ENCODE assay signal across 22 cellular contexts in genomic region chr12:44019118-44019517, GRCh38.
DNase-seq lines count a peak whose midpoint lies in the region; ATAC-seq, FAIRE-seq and TF ChIP-seq lines count a peak whose summit lies in the region.
"Had no signal": no experiment of that assay in that cellular context is flagged by ENCODE, and none has a peak within 500 bp of the region (broad histone marks: within the 10 kb centered on the region; RNA-seq: fewer than 3 reads in every experiment).

No MANE protein-coding gene starts in this region.

- H3K9me3 ChIP-seq in keratinocyte (ENCODE audit: control insufficient read depth, low read depth, low read length) = no peaks in the 10 kb centered on the region

- no peak for ATAC-seq in activated CD4-positive, alpha-beta T cell treated with anti-CD3 and anti-CD28 coated beads for 36 hours
- ATAC-seq in HG03025 (IDR thresholded peaks at IDR 0.05; ENCODE audit: low FRiP score, unreplicated experiment) (no peak), sciatic nerve (no peak)

- H3K27me3 Mint-ChIP-seq in activated CD4-positive, alpha-beta T cell treated with anti-CD3 and anti-CD28 coated beads, Interleukin-2, amount 10 ng/mL, durations not matched to agents 24 days and 14 days = peaks cover 3% of the 10 kb centered on the region
- no peaks in the 10 kb centered on the region for H3K27me3 Mint-ChIP-seq in activated CD4-positive, alpha-beta T cell treated with anti-CD3 and anti-CD28 coated beads for 36 hours
- H3K27me3 Mint-ChIP-seq: B cell had no signal

- CTCF ChIA-PET in activated CD4-positive, alpha-beta T cell treated with anti-CD3 and anti-CD28 coated beads for 36 hours (lab: Charles Lee) = no interaction called here

- no peak overlapping the region for H2AFZ ChIP-seq in keratinocyte (ENCODE audit: control insufficient read depth, low read length)

- H3K79me2 ChIP-seq in keratinocyte (ENCODE audit: control insufficient read depth, insufficient read depth, low read length) = no peaks in the 10 kb centered on the region

- H4K20me1 ChIP-seq in keratinocyte (ENCODE audit: control insufficient read depth, extremely low read depth, insufficient read depth, low read length) = no peaks in the 10 kb centered on the region

- peak; percentile 33 for DNase-seq in activated CD4-positive, alpha-beta T cell treated with anti-CD3 and anti-CD28 coated beads, Interleukin-2, amount 10 ng/mL, durations not matched to agents 24 days and 14 days
- DNase-seq in activated CD4-positive, alpha-beta T cell treated with anti-CD3 and anti-CD28 coated beads for 36 hours = no peak
- peak; percentile 43 for DNase-seq in epithelial cell of esophagus (ENCODE audit: low read depth)
- DNase-seq in keratinocyte (ENCODE audit: low read depth, low spot score) = no peak
- DNase-seq in OCI-M1 (lab: John Stamatoyannopoulos, UW) = no peak
- DNase-seq in retina = no peak
- no peak for DNase-seq in sciatic nerve (ENCODE audit: low spot score)
- DNase-seq: 8988T, DMS 273 treated with DMSO at 0.1 percent for 48 hours, DND-41, H9, IMR-90, NCI-H187, NCI-H2107, NCI-H345, NCI-H524 treated with DMSO at 0.1 percent for 48 hours, Right ventricle myocardium superior had no signal

- POLR2A ChIA-PET in activated CD4-positive, alpha-beta T cell treated with anti-CD3 and anti-CD28 coated beads for 36 hours (lab: Charles Lee) = no interaction called here

- no peaks in the 10 kb centered on the region for H3K27me3 ChIP-seq in keratinocyte (ENCODE audit: control insufficient read depth, extremely low read depth, insufficient read depth, low read length)

- no peaks in the 10 kb centered on the region for H3K4me1 Mint-ChIP-seq in activated CD4-positive, alpha-beta T cell treated with anti-CD3 and anti-CD28 coated beads, Interleukin-2, amount 10 ng/mL, durations not matched to agents 24 days and 14 days
- no peaks in the 10 kb centered on the region for H3K4me1 Mint-ChIP-seq in activated CD4-positive, alpha-beta T cell treated with anti-CD3 and anti-CD28 coated beads for 36 hours

- TF ChIP-seq CTCF in epithelial cell of esophagus (IDR thresholded peaks at IDR 0.05; ENCODE audit: insufficient read depth, low read depth, low read length, missing control alignments) (no peak), keratinocyte (optimal IDR thresholded peaks at IDR 0.05 in 1 of 3, IDR thresholded peaks at IDR 0.05 in 1 of 3, conservative IDR thresholded peaks at IDR 0.05 in 1 of 3; ENCODE audit: extremely low read depth in 1 of 3, insufficient read depth in 2 of 3, low read length in 3 of 3) (no peak)

- H3K9me1 ChIP-seq in keratinocyte (ENCODE audit: control insufficient read depth, extremely low read depth, insufficient read depth, low read length) = no peaks in the 10 kb centered on the region

- H3K4me3 Mint-ChIP-seq in activated CD4-positive, alpha-beta T cell treated with anti-CD3 and anti-CD28 coated beads, Interleukin-2, amount 10 ng/mL, durations not matched to agents 24 days and 14 days = no peak overlapping the region
- H3K4me3 Mint-ChIP-seq in activated CD4-positive, alpha-beta T cell treated with anti-CD3 and anti-CD28 coated beads for 36 hours = no peak overlapping the region
- H3K4me3 Mint-ChIP-seq: B cell, H9 had no signal

- H3K4me2 ChIP-seq in keratinocyte (ENCODE audit: control insufficient read depth, extremely low read depth, insufficient read depth, low read depth, low read length) = no peak overlapping the region

- H3K9ac ChIP-seq in keratinocyte (ENCODE audit: control insufficient read depth, extremely low read depth, insufficient read depth, low read length) = no peak overlapping the region

- H3K9me3 Mint-ChIP-seq in activated CD4-positive, alpha-beta T cell treated with anti-CD3 and anti-CD28 coated beads, Interleukin-2, amount 10 ng/mL, durations not matched to agents 24 days and 14 days = no peaks in the 10 kb centered on the region
- H3K9me3 Mint-ChIP-seq in activated CD4-positive, alpha-beta T cell treated with anti-CD3 and anti-CD28 coated beads for 36 hours (ENCODE audit: low read depth) = no peaks in the 10 kb centered on the region

- H3K4me3 ChIP-seq in epithelial cell of esophagus (ENCODE audit: low read length) = no peak overlapping the region
- no peak overlapping the region for H3K4me3 ChIP-seq in keratinocyte (ENCODE audit: control insufficient read depth in 2 of 3, extremely low read depth in 1 of 3, insufficient read depth in 2 of 3, low read depth in 1 of 3, low read length in 3 of 3)

- H3K36me3 Mint-ChIP-seq in activated CD4-positive, alpha-beta T cell treated with anti-CD3 and anti-CD28 coated beads, Interleukin-2, amount 10 ng/mL, durations not matched to agents 24 days and 14 days (ENCODE audit: low read depth) = no peaks in the 10 kb centered on the region
- no peaks in the 10 kb centered on the region for H3K36me3 Mint-ChIP-seq in activated CD4-positive, alpha-beta T cell treated with anti-CD3 and anti-CD28 coated beads for 36 hours (ENCODE audit: low read depth)

- H3K36me3 ChIP-seq in keratinocyte (ENCODE audit: control insufficient read depth in 2 of 2, extremely low read depth in 1 of 2, insufficient read depth in 2 of 2, low read length in 2 of 2) = no peaks in the 10 kb centered on the region

- FAIRE-seq in keratinocyte (lab: Jason Lieb, UNC) = peak; percentile 26
- FAIRE-seq: G401.6, HTR-8/SVneo, RCC 7860 had no signal

- H3K27ac Mint-ChIP-seq in activated CD4-positive, alpha-beta T cell treated with anti-CD3 and anti-CD28 coated beads, Interleukin-2, amount 10 ng/mL, durations not matched to agents 24 days and 14 days = no peak overlapping the region
- H3K27ac Mint-ChIP-seq in activated CD4-positive, alpha-beta T cell treated with anti-CD3 and anti-CD28 coated beads for 36 hours = no peak overlapping the region
- H3K27ac Mint-ChIP-seq: B cell, H9 had no signal

- intact Hi-C loops in activated CD4-positive, alpha-beta T cell treated with anti-CD3 and anti-CD28 coated beads, Interleukin-2, amount 10 ng/mL, durations not matched to agents 24 days and 14 days (cut with micrococcal nuclease) = no loop called here
- intact Hi-C loops in activated CD4-positive, alpha-beta T cell treated with anti-CD3 and anti-CD28 coated beads for 36 hours (cut with DNase I, micrococcal nuclease) = loop anchor here in 1 of 2 experiments (5.0 to 10.0 kb wide), 2 partner anchors 756 to 928 kb away; no protein-coding TSS in a partner anchor
- intact Hi-C loops in sciatic nerve (cut with DNase I) = no loop called here

- no peaks in the 10 kb centered on the region for H3K4me1 ChIP-seq in keratinocyte (ENCODE audit: control insufficient read depth, extremely low read depth, insufficient read depth, low read length)

- dilution Hi-C loops in keratinocyte (cut with MboI; ENCODE audit: extremely low pct_ligation_motif_present, low sequenced_read_pairs) = no loop called here

- H3K27ac ChIP-seq in keratinocyte (ENCODE audit: control insufficient read depth, insufficient read depth, low read length) = no peak overlapping the region

Comparison
In these comparisons a context has a peak if more than half of its experiments do, and no peak if none do; other contexts are left out.
1. DNase-seq: peak in activated CD4-positive, alpha-beta T cell treated with anti-CD3 and anti-CD28 coated beads, Interleukin-2, amount 10 ng/mL, durations not matched to agents 24 days and 14 days (single experiment) and epithelial cell of esophagus (single experiment); none in activated CD4-positive, alpha-beta T cell treated with anti-CD3 and anti-CD28 coated beads for 36 hours (single experiment), keratinocyte (single experiment), OCI-M1 (single experiment), retina (single experiment) and sciatic nerve (single experiment).